ENCODE assay signal across 8 cellular contexts in genomic region chr9:77488439-77489126, GRCh38.
DNase-seq lines count a peak whose midpoint lies in the region; ATAC-seq and TF ChIP-seq lines count a peak whose summit lies in the region.

No MANE protein-coding gene starts in this region.

- ATAC-seq in GM19467 (IDR thresholded peaks at IDR 0.05; ENCODE audit: unreplicated experiment), result peak; percentile 69
- no peak for ATAC-seq in GM18520 (IDR thresholded peaks at IDR 0.05; ENCODE audit: unreplicated experiment)

- peak; percentile 72 for TF ChIP-seq CTCF in BE2C (IDR thresholded peaks at IDR 0.05; ENCODE audit: low read depth, low read length)
- peak; percentile 77 for TF ChIP-seq CTCF in fibroblast of the aortic adventitia (IDR thresholded peaks at IDR 0.05; ENCODE audit: insufficient read depth, low read length)

- in situ Hi-C loops in SK-MEL-5 (cut with HindIII; ENCODE audit: low pct_unique_long_range_greater_than_20kb, low sequenced_read_pairs), result no loop called here

- H3K36me3 ChIP-seq in BE2C, result no peaks in the 10 kb centered on the region
- H3K36me3 ChIP-seq in MG63, result no peaks in the 10 kb centered on the region

- H3K27me3 ChIP-seq in BE2C, result no peaks in the 10 kb centered on the region
- no peaks in the 10 kb centered on the region for H3K27me3 ChIP-seq in MG63

- DNase-seq in BE2C, result peak; percentile 18
- peak; percentile 64 for DNase-seq in SK-MEL-5 (ENCODE audit: low read depth, low spot score)
- DNase-seq in fibroblast of the aortic adventitia (ENCODE audit: low read depth), result peak; percentile 63
- no peak for DNase-seq in NCI-H2196 treated with DMSO at 0.1 percent for 48 hours (lab: John Stamatoyannopoulos, UW; ENCODE audit: unreplicated experiment)
- DNase-seq in MG63, result no peak
- no peak for DNase-seq in central memory CD4-positive, alpha-beta T cell

- no peaks in the 10 kb centered on the region for H3K4me1 ChIP-seq in BE2C

- H3K9me3 ChIP-seq in BE2C (no peaks in the 10 kb centered on the region), MG63 (0 out of 2 replicates have a peak, but pooled peaks cover 2% of the 10 kb centered on the region)

- H3K4me3 ChIP-seq in BE2C (ENCODE audit: low read depth, low read length) (no peak overlapping the region), fibroblast of the aortic adventitia (ENCODE audit: low read depth, low read length) (no peak overlapping the region), MG63 (no peak overlapping the region)

Comparison
In these comparisons a context has a peak if more than half of its experiments do, and no peak if none do; other contexts are left out.
1. DNase-seq: peak in BE2C (single experiment), SK-MEL-5 (single experiment) and fibroblast of the aortic adventitia (single experiment); none in NCI-H2196 treated with DMSO at 0.1 percent for 48 hours (single experiment), MG63 (single experiment) and central memory CD4-positive, alpha-beta T cell (single experiment).